8 cellular contexts compared by ENCODE assay signal in genomic region chr10:98028168-98028770, GRCh38. TPM values are rescaled to one million over a fixed set of nuclear protein-coding genes. Genes with fewer than 3 reads are reported as not detected.
A peak's percentile ranks its signal among the peaks of the same experiment; 100 is the strongest.
DNase-seq lines count a peak whose midpoint lies in the region; ATAC-seq and TF ChIP-seq lines count a peak whose summit lies in the region.

No MANE protein-coding gene starts in this region.

- CTCF ChIA-PET in activated CD8-positive, alpha-beta memory T cell treated with anti-CD3 and anti-CD28 coated beads, Interleukin-2, amount 10 ng/mL, durations not matched to agents 7 days and 5 days (lab: Charles Lee), result interaction anchor here (0.6 to 3.9 kb wide), 12 partner anchors 9 to 267 kb away, joined by 3 to 23 read pairs (median 7); no protein-coding TSS in a partner anchor

- H3K4me3 ChIP-seq in H7 (ENCODE audit: insufficient read depth, low read depth, low read length), result no peak overlapping the region
- H3K4me3 ChIP-seq in epithelial cell of proximal tubule (ENCODE audit: low read depth, low read length), result no peak overlapping the region

- no peaks in the 10 kb centered on the region for H3K4me1 Mint-ChIP-seq in activated CD8-positive, alpha-beta memory T cell treated with anti-CD3 and anti-CD28 coated beads, Interleukin-2, amount 10 ng/mL, durations not matched to agents 7 days and 5 days
- H3K4me1 Mint-ChIP-seq in natural killer cell, result peaks cover 5% of the 10 kb centered on the region in 2 donors

- H3K27me3 ChIP-seq in H7 (ENCODE audit: control insufficient read depth, insufficient read depth, low read length), result peaks cover 49% of the 10 kb centered on the region

- no peaks in the 10 kb centered on the region for H3K36me3 ChIP-seq in H7 (replicated peaks; ENCODE audit: control insufficient read depth, insufficient read depth, low read length)

- H3K27ac Mint-ChIP-seq in activated CD8-positive, alpha-beta memory T cell treated with anti-CD3 and anti-CD28 coated beads, Interleukin-2, amount 10 ng/mL, durations not matched to agents 7 days and 5 days, result no peak overlapping the region
- no peak overlapping the region for H3K27ac Mint-ChIP-seq in natural killer cell

- TF ChIP-seq CTCF in epithelial cell of proximal tubule (conservative IDR thresholded peaks at IDR 0.05; ENCODE audit: low read depth, low read length) (peak; percentile 88), natural killer cell (IDR thresholded peaks at IDR 0.05) (peak; percentile 75)

- H3K9me3 Mint-ChIP-seq in activated CD8-positive, alpha-beta memory T cell treated with anti-CD3 and anti-CD28 coated beads, Interleukin-2, amount 10 ng/mL, durations not matched to agents 7 days and 5 days (ENCODE audit: low read depth), result no peaks in the 10 kb centered on the region
- H3K9me3 Mint-ChIP-seq in natural killer cell, result no peaks in the 10 kb centered on the region

- DNase-seq in CMK (ENCODE audit: low read depth), result peak; percentile 65
- DNase-seq in H7, result peak; percentile 91
- peak; percentile 4 for DNase-seq in NCI-H524 treated with DMSO at 0.1 percent for 48 hours (lab: John Stamatoyannopoulos, UW)
- peak; percentile 76 for DNase-seq in activated CD8-positive, alpha-beta memory T cell treated with anti-CD3 and anti-CD28 coated beads, Interleukin-2, amount 10 ng/mL, durations not matched to agents 7 days and 5 days
- DNase-seq in epithelial cell of proximal tubule (ENCODE audit: low read depth), result peak; percentile 2
- DNase-seq in natural killer cell, result peak; percentile 48
- DNase-seq in stimulated activated naive CD8-positive, alpha-beta T cell treated with anti-CD3 and anti-CD28 coated beads, Interleukin-15, Interleukin-2, amounts not matched to agents 100 U/mL and 50 U/mL, for 24 hours, result peak; percentile 75
- no peak for DNase-seq in mesenteric fat pad (ENCODE audit: low spot score)

- peak; percentile 85 for ATAC-seq in activated CD8-positive, alpha-beta memory T cell treated with anti-CD3 and anti-CD28 coated beads, Interleukin-2, amount 10 ng/mL, durations not matched to agents 7 days and 5 days
- ATAC-seq in natural killer cell, result peak; percentile 78 to 93 (median 85)
- peak; percentile 68 for ATAC-seq in stimulated activated naive CD8-positive, alpha-beta T cell treated with anti-CD3 and anti-CD28 coated beads, Interleukin-15, Interleukin-2, amounts not matched to agents 100 U/mL and 50 U/mL, for 24 hours

- intact Hi-C loops in natural killer cell (cut with micrococcal nuclease), result loop anchor here (2.0 to 5.0 kb wide), 3 partner anchors 116 to 269 kb away; no protein-coding TSS in a partner anchor

- peaks cover 59% of the 10 kb centered on the region for H3K27me3 Mint-ChIP-seq in activated CD8-positive, alpha-beta memory T cell treated with anti-CD3 and anti-CD28 coated beads, Interleukin-2, amount 10 ng/mL, durations not matched to agents 7 days and 5 days
- H3K27me3 Mint-ChIP-seq in natural killer cell (ENCODE audit: low read depth in 2 of 2), result peaks cover 41 to 58% of the 10 kb centered on the region in 2 donors

- no peaks in the 10 kb centered on the region for H3K36me3 Mint-ChIP-seq in activated CD8-positive, alpha-beta memory T cell treated with anti-CD3 and anti-CD28 coated beads, Interleukin-2, amount 10 ng/mL, durations not matched to agents 7 days and 5 days
- H3K36me3 Mint-ChIP-seq in natural killer cell, result no peaks in the 10 kb centered on the region

- H3K4me3 Mint-ChIP-seq in activated CD8-positive, alpha-beta memory T cell treated with anti-CD3 and anti-CD28 coated beads, Interleukin-2, amount 10 ng/mL, durations not matched to agents 7 days and 5 days, result no peak overlapping the region
- no peak overlapping the region for H3K4me3 Mint-ChIP-seq in natural killer cell

RNA-seq across cellular contexts. Expression of gene CRTAC1, which starts 2.2 kb away (rescaled TPM):
- 0.03 and 0.63 TPM in 2 replicates for total RNA-seq in H7 (2014; rRNA removed; shearing (Covaris generic))
- not detected for total RNA-seq in activated CD8-positive, alpha-beta memory T cell treated with anti-CD3 and anti-CD28 coated beads, Interleukin-2, amount 10 ng/mL, durations not matched to agents 7 days and 5 days
- total RNA-seq in epithelial cell of proximal tubule, result 0.06 TPM in 1 of 2 replicates, not detected in the other
- not detected for total RNA-seq in natural killer cell
- total RNA-seq in mesenteric fat pad, result 1.3 TPM
